In the genomic region with DNA sequence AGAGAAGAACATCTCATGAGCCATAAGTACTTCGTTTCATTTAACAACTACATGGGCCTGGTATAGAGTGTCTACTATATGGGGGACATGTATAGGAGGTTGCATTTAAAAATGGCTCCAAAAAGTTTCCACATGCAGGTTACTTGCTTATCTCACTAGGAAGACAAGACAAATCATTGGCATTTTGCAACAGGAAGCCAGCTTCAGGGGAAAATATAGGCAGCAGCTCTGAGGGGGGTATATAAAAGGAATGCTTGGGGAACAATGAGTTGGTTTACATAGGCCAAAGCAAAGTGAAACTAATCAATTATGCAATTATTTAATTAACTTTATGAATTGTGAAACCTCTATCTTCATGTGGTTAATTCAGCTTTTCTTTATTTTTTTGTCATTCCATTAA, we compare ENCODE assay signal across 7 cellular contexts.
"Had no signal": no experiment of that assay in that cellular context is flagged by ENCODE, and none has a peak within 500 bp of the region (broad histone marks: within the 10 kb centered on the region; RNA-seq: fewer than 3 reads in every experiment).

No MANE protein-coding gene starts in this region.

- DNase-seq: H9, HCEC 1CT, KBM-7 had no signal

- H3K4me3 ChIP-seq: GM23338 had no signal

- ATAC-seq: GM23338, HepG2 had no signal

- FAIRE-seq: H1, H54, HepG2 had no signal
